Comparison of ENCODE assay signal across 1 cellular context in genomic region chr17:38701504-38702165, GRCh38.
TF ChIP-seq lines count a peak whose summit lies in the region.

No MANE protein-coding gene starts in this region.

TF ChIP-seq in HepG2, 621 proteins besides CTCF, POLR2A, EP300 and RAD21 (continued from another document and continues in another):
- TF ChIP-seq ATF2 (CRISPR knock-in tag; IDR thresholded peaks at IDR 0.05): no peak; the same call in none of the 2 replicates
- no peak for TF ChIP-seq ZNF124 (CRISPR knock-in tag; IDR thresholded peaks at IDR 0.05)
- TF ChIP-seq STAT5B (CRISPR knock-in tag; IDR thresholded peaks at IDR 0.05): no peak; the same call in 1 of the 2 replicates
- TF ChIP-seq TOE1 (CRISPR knock-in tag; IDR thresholded peaks at IDR 0.05): no peak
- no peak for TF ChIP-seq ZNF234 (CRISPR knock-in tag; conservative IDR thresholded peaks at IDR 0.05)
- TF ChIP-seq TCF7 (IDR thresholded peaks at IDR 0.05; ENCODE audit: low read depth): no peak
- 0 out of 2 replicates have a peak, but pooled peaks have one; percentile 26 for TF ChIP-seq SMYD3 (CRISPR knock-in tag; IDR thresholded peaks at IDR 0.05)
- TF ChIP-seq ZEB1 (IDR thresholded peaks at IDR 0.05; ENCODE audit: insufficient replicate concordance, low read depth): peak; percentile 56
- no peak for TF ChIP-seq REST (IDR thresholded peaks at IDR 0.05; ENCODE audit: borderline replicate concordance in 1 of 2, low read depth in 1 of 2, low read length in 2 of 2)
- TF ChIP-seq PAXIP1 (CRISPR knock-in tag; conservative IDR thresholded peaks at IDR 0.05): no peak; the same call in 1 of the 2 replicates
- TF ChIP-seq ZBTB34 (CRISPR knock-in tag; IDR thresholded peaks at IDR 0.05): 0 out of 2 replicates have a peak, but pooled peaks have one; percentile 7
- no peak for TF ChIP-seq ZNF576 (CRISPR knock-in tag; IDR thresholded peaks at IDR 0.05)
- no peak for TF ChIP-seq KAT7 (CRISPR knock-in tag; IDR thresholded peaks at IDR 0.05; ENCODE audit: borderline replicate concordance)
- no peak for TF ChIP-seq MLLT10 (CRISPR knock-in tag; IDR thresholded peaks at IDR 0.05)
- TF ChIP-seq SP4 (CRISPR knock-in tag; IDR thresholded peaks at IDR 0.05): peak; percentile 35
- no peak for TF ChIP-seq NONO (IDR thresholded peaks at IDR 0.05)
- TF ChIP-seq NONO (CRISPR knock-in tag; conservative IDR thresholded peaks at IDR 0.05): no peak
- TF ChIP-seq ZNF44 (CRISPR knock-in tag; IDR thresholded peaks at IDR 0.05): 0 out of 2 replicates have a peak, but pooled peaks have one; percentile 44
- peak; percentile 36; the same call in 1 of the 2 replicates for TF ChIP-seq ZNF749 (CRISPR knock-in tag; IDR thresholded peaks at IDR 0.05; ENCODE audit: borderline replicate concordance)
- 0 out of 2 replicates have a peak, but pooled peaks have one; percentile 18 for TF ChIP-seq ZNF724P (CRISPR knock-in tag; IDR thresholded peaks at IDR 0.05; ENCODE audit: borderline replicate concordance)
- TF ChIP-seq HOXA7 (CRISPR knock-in tag; IDR thresholded peaks at IDR 0.05): no peak
- TF ChIP-seq PATZ1 (CRISPR knock-in tag; IDR thresholded peaks at IDR 0.05): peak; percentile 41; the same call in 1 of the 2 replicates
- TF ChIP-seq ZIK1 (CRISPR knock-in tag; IDR thresholded peaks at IDR 0.05; ENCODE audit: borderline replicate concordance, low read depth): no peak
- no peak for TF ChIP-seq SRSF4 (IDR thresholded peaks at IDR 0.05; ENCODE audit: low read depth, low read length, poor library complexity, severe bottlenecking)
- TF ChIP-seq DNMT1 (CRISPR knock-in tag; IDR thresholded peaks at IDR 0.05): 0 out of 2 replicates have a peak, but pooled peaks have one; percentile 29
- TF ChIP-seq ZNF337 (CRISPR knock-in tag; IDR thresholded peaks at IDR 0.05; ENCODE audit: borderline replicate concordance, low read depth): no peak
- TF ChIP-seq ZNF891 (CRISPR knock-in tag; IDR thresholded peaks at IDR 0.05): peak; percentile 63
- no peak for TF ChIP-seq MATR3 (CRISPR knock-in tag; IDR thresholded peaks at IDR 0.05)
- peak; percentile 79 for TF ChIP-seq ZNF18 (CRISPR knock-in tag; IDR thresholded peaks at IDR 0.05; ENCODE audit: insufficient replicate concordance)
- TF ChIP-seq NR1H2 (CRISPR knock-in tag; IDR thresholded peaks at IDR 0.05; ENCODE audit: borderline replicate concordance, low read depth): no peak
- no peak for TF ChIP-seq ZFP36L1 (CRISPR knock-in tag; IDR thresholded peaks at IDR 0.05)
- TF ChIP-seq ZMYM3 (CRISPR knock-in tag; IDR thresholded peaks at IDR 0.05): no peak
- no peak; the same call in 1 of the 2 replicates for TF ChIP-seq HBP1 (CRISPR knock-in tag; IDR thresholded peaks at IDR 0.05; ENCODE audit: low read depth)
- TF ChIP-seq ZNF282 (IDR thresholded peaks at IDR 0.05; ENCODE audit: partially characterized antibody): no peak
- peak; percentile 57 for TF ChIP-seq TFAP4 (IDR thresholded peaks at IDR 0.05; ENCODE audit: borderline replicate concordance, low read depth)
- peak; percentile 10; the same call in 1 of the 2 replicates for TF ChIP-seq ZNF138 (CRISPR knock-in tag; IDR thresholded peaks at IDR 0.05; ENCODE audit: low read depth)
- TF ChIP-seq ZNF329 (CRISPR knock-in tag; IDR thresholded peaks at IDR 0.05; ENCODE audit: low read depth): no peak
- no peak for TF ChIP-seq JDP2 (CRISPR knock-in tag; IDR thresholded peaks at IDR 0.05; ENCODE audit: borderline replicate concordance)
- TF ChIP-seq ZNF274 (CRISPR knock-in tag; IDR thresholded peaks at IDR 0.05): no peak
- TF ChIP-seq HMG20A (CRISPR knock-in tag; IDR thresholded peaks at IDR 0.05; ENCODE audit: borderline replicate concordance): no peak
- TF ChIP-seq ZNF780A (CRISPR knock-in tag; IDR thresholded peaks at IDR 0.05): no peak
- TF ChIP-seq ZGPAT (CRISPR knock-in tag; IDR thresholded peaks at IDR 0.05): no peak
- no peak for TF ChIP-seq DR1 (CRISPR knock-in tag; IDR thresholded peaks at IDR 0.05)
